In genomic region chr2:169694113-169694893, GRCh38 we compare ENCODE assay signal across 8 cellular contexts. TPM values are rescaled to one million over a fixed set of nuclear protein-coding genes. Genes with fewer than 3 reads are reported as not detected.
DNase-seq lines count a peak whose midpoint lies in the region; ATAC-seq and TF ChIP-seq lines count a peak whose summit lies in the region.

TSS of gene CFAP210 (minus strand) at chr2:169694405. CDS start at chr2:169694327, 78 bp downstream.
TSS of gene PHOSPHO2 (plus strand) at chr2:169694469. CDS start at chr2:169700972, 6,503 bp downstream.

- H2AK5ac ChIP-seq in H9 (ENCODE audit: insufficient read length, low read length): no peak within 1 kb of the TSS

- peak within 1 kb of the TSS; percentile 94 for H2BK120ac ChIP-seq in H9 (ENCODE audit: low read depth, low read length, poor library complexity, severe bottlenecking)

- H3K4me1 ChIP-seq in ES-I3 (ENCODE audit: insufficient read depth, low read length) (no peaks in the 10 kb centered on the region), H9 (ENCODE audit: insufficient read depth, low read length) (no peaks in the 10 kb centered on the region)

- no peak within 1 kb of the TSS for H2BK5ac ChIP-seq in H9 (ENCODE audit: insufficient read length, low read length)

- H3K36me3 Mint-ChIP-seq in H9 (ENCODE audit: insufficient read depth in 1 of 3, low read depth in 3 of 3) (peaks cover 0 to 16% (median 10%) of the 10 kb centered on the region in 3 experiments; a peak in 5 of 7 replicates), nephron (ENCODE audit: low read depth) (peaks cover 20% of the 10 kb centered on the region)

- H3K79me1 ChIP-seq in H9 (ENCODE audit: insufficient read depth, low read depth, low read length, poor library complexity, severe bottlenecking): no peaks in the 10 kb centered on the region

- no peak within 1 kb of the TSS for H3K56ac ChIP-seq in H9 (ENCODE audit: insufficient read length, low read depth, low read length)

- H3K23me2 ChIP-seq in H9 (ENCODE audit: insufficient read length, low read depth, low read length, poor library complexity, severe bottlenecking): peaks cover 10% of the 10 kb centered on the region

- H3T11ph ChIP-seq in H9 (ENCODE audit: low read length): no peak within 1 kb of the TSS

- peaks cover 10% of the 10 kb centered on the region for H3K27me3 Mint-ChIP-seq in H9 (ENCODE audit: low read depth)
- H3K27me3 Mint-ChIP-seq in nephron (ENCODE audit: low read depth): no peaks in the 10 kb centered on the region

- peak within 1 kb of the TSS; percentile 89 for H3K18ac ChIP-seq in H9 (ENCODE audit: insufficient read length, low read depth, low read length)

- H3K23ac ChIP-seq in H9 (ENCODE audit: insufficient read length, low read depth, low read length): no peak within 1 kb of the TSS

- H3K9ac ChIP-seq in ES-I3 (ENCODE audit: low read depth, low read length) (peak within 1 kb of the TSS; percentile 95), H9 (ENCODE audit: extremely low read depth, insufficient read length, low read length) (peak within 1 kb of the TSS; percentile 60)

- no peaks in the 10 kb centered on the region for H3K9me3 ChIP-seq in ES-I3 (ENCODE audit: control insufficient read depth, insufficient read depth, low read length)
- no peaks in the 10 kb centered on the region for H3K9me3 ChIP-seq in H9 (ENCODE audit: control insufficient read depth, low read depth, low read length)

- no peaks in the 10 kb centered on the region for H3K36me3 ChIP-seq in ES-I3 (ENCODE audit: insufficient read depth, low read length)

- H3K4me2 ChIP-seq in H9 (ENCODE audit: insufficient read depth, insufficient read length, low read length): peak within 1 kb of the TSS; percentile 83

- H3K9me3 Mint-ChIP-seq in H9 (no peaks in the 10 kb centered on the region), nephron (peaks cover 13% of the 10 kb centered on the region)

- H3K27me3 ChIP-seq in H9 (ENCODE audit: insufficient read depth, low read length): no peaks in the 10 kb centered on the region

- no peak within 1 kb of the TSS for H4K8ac ChIP-seq in H9 (replicated peaks; ENCODE audit: insufficient read length, low read depth, low read length)

- no peak for TF ChIP-seq CTCF in H9 (conservative IDR thresholded peaks at IDR 0.05)
- TF ChIP-seq CTCF in nephron (IDR thresholded peaks at IDR 0.05; ENCODE audit: unreplicated experiment in 3 of 3): no peak

- H3K27ac ChIP-seq in H9 (ENCODE audit: insufficient read length, low read depth, low read length): no peak within 1 kb of the TSS

- H3K27ac Mint-ChIP-seq in H9: peak within 1 kb of the TSS; percentile 57 to 99 (median 87); a peak in 6 of 7 replicates
- peak within 1 kb of the TSS; percentile 69 to 91 (median 88) for H3K27ac Mint-ChIP-seq in nephron

- peak within 1 kb of the TSS; percentile 80; the same call in 1 of the 2 replicates for H3K14ac ChIP-seq in H9 (ENCODE audit: insufficient read depth, low read length)

- peak; percentile 96 for TF ChIP-seq POLR2A in Raji (IDR thresholded peaks at IDR 0.05; ENCODE audit: insufficient read depth, low read depth, low read length)

- H3K4me3 Mint-ChIP-seq in H9: peak within 1 kb of the TSS; percentile 87 to 96
- H3K4me3 Mint-ChIP-seq in nephron: peak within 1 kb of the TSS; percentile 91 to 94 (median 91)

- no peak within 1 kb of the TSS for H2AFZ ChIP-seq in H9 (ENCODE audit: low read length)

- WGBS in H9 (ENCODE audit: extremely low coverage, insufficient read length, low lambda C conversion rate): no CpG with 5 or more reads among the region's 63 CpGs

- no peak within 1 kb of the TSS for H2BK20ac ChIP-seq in H9 (ENCODE audit: low read depth, low read length, poor library complexity, severe bottlenecking)

- no peaks in the 10 kb centered on the region for H3K79me2 ChIP-seq in H9 (ENCODE audit: insufficient read depth, low read length)

- peaks cover 5 to 10% of the 10 kb centered on the region in 2 experiments for H3K4me1 Mint-ChIP-seq in H9
- H3K4me1 Mint-ChIP-seq in nephron: peaks cover 12% of the 10 kb centered on the region

- H2BK12ac ChIP-seq in H9 (ENCODE audit: insufficient read length, low read depth, low read length): no peak within 1 kb of the TSS

- no peak within 1 kb of the TSS; the same call in 1 of the 2 replicates for H3K4ac ChIP-seq in H9 (ENCODE audit: low read depth, low read length)

- no peak within 1 kb of the TSS for H4K91ac ChIP-seq in H9 (ENCODE audit: insufficient read length, low read depth, low read length)

- H4K5ac ChIP-seq in H9 (ENCODE audit: insufficient read length, low read depth, low read length): no peak within 1 kb of the TSS

- DNase-seq in H9: peak; percentile 97
- DNase-seq in M059J (ENCODE audit: low read depth): peak; percentile 97
- peak; percentile 100 for DNase-seq in activated effector memory CD4-positive, alpha-beta T cell treated with anti-CD3 and anti-CD28 coated beads, Interleukin-2, amount 50 U/mL, for 16 hours
- DNase-seq in fibroblast of the conjunctiva (ENCODE audit: low read depth): peak; percentile 95
- peak; percentile 99 for DNase-seq in stimulated activated naive CD8-positive, alpha-beta T cell treated with anti-CD3 and anti-CD28 coated beads, Interleukin-15, Interleukin-2, amounts not matched to agents 100 U/mL and 50 U/mL, for 24 hours

- H4K20me1 ChIP-seq in H9 (ENCODE audit: control insufficient read depth, insufficient read depth, insufficient read length): no peaks in the 10 kb centered on the region

- peak; percentile 100 for ATAC-seq in stimulated activated naive CD8-positive, alpha-beta T cell treated with anti-CD3 and anti-CD28 coated beads, Interleukin-15, Interleukin-2, amounts not matched to agents 100 U/mL and 50 U/mL, for 24 hours

- H2BK15ac ChIP-seq in H9 (ENCODE audit: low read depth, low read length): no peak within 1 kb of the TSS

RNA-seq across cellular contexts. Expression of gene CFAP210, which starts in this region (rescaled TPM):
- total RNA-seq in H9 (2021): 0.33 and 0.94 TPM in 2 replicates
- total RNA-seq in M059J (2014; rRNA removed; shearing (Covaris generic)): not detected in 2 replicates

RNA-seq across cellular contexts. Expression of gene PHOSPHO2, which starts in this region (rescaled TPM):
- 7.2 and 7.6 TPM in 2 replicates for total RNA-seq in H9 (2021)
- 3.9 and 5.8 TPM in 2 replicates for total RNA-seq in M059J (2014; rRNA removed; shearing (Covaris generic))
